14 cellular contexts compared by ENCODE assay signal in the genomic region with DNA sequence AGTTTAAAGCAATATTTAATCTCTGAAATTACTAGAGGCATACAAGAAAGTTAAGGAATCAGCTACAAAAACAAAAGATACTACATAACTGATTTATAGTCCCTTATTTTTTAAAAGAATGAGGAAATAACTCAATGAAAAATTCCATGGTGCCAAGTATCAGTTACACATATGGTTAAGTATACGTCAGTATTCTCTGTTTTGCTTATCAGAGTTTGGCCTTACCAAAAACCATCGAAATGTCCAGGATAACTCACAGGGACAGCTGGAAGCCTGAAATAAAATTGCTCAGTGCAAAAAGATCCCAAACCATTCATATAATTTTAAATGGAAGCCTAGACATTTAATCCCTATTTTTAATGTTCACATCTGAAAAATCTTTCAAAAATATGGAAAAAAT. TPM values are rescaled to one million over a fixed set of nuclear protein-coding genes. Genes with fewer than 3 reads are reported as not detected.
DNase-seq lines count a peak whose midpoint lies in the region; ATAC-seq, FAIRE-seq and TF ChIP-seq lines count a peak whose summit lies in the region.
"Had no signal": no experiment of that assay in that cellular context is flagged by ENCODE, and none has a peak within 500 bp of the region (broad histone marks: within the 10 kb centered on the region; RNA-seq: fewer than 3 reads in every experiment).

No MANE protein-coding gene starts in this region.

- H3K14ac ChIP-seq in IMR-90 (replicated peaks; ENCODE audit: low read depth, low read length) = peak overlapping the region; percentile 85

- no TSS peak for BruUV-seq in IMR-90 (replicated peaks; lab: Mats Ljungman, UMichigan)

- H3K9me3 ChIP-seq in A549 = no peaks in the 10 kb centered on the region
- H3K9me3 ChIP-seq in IMR-90 (ENCODE audit: control insufficient read depth, insufficient read depth, low read length) = no peaks in the 10 kb centered on the region
- H3K9me3 ChIP-seq in spleen = no peaks in the 10 kb centered on the region

- H4K91ac ChIP-seq in IMR-90 (ENCODE audit: insufficient read depth, low read depth, low read length) = peak overlapping the region; percentile 21; the same call in 1 of the 2 replicates

- POLR2A ChIA-PET in A549 (lab: Yijun Ruan, JAX) (interaction anchor here (1.0 to 2.4 kb wide), 4 partner anchors 9 to 18 kb away, joined by 4 to 7 read pairs (median 4); no protein-coding TSS in a partner anchor), IMR-90 (lab: Charles Lee; ENCODE audit: unreplicated experiment) (interaction anchor here (1.4 kb wide), 1 partner anchor 11 kb away, joined by 7 read pairs; no protein-coding TSS in a partner anchor)

- 0 out of 2 replicates have a peak, but pooled peaks cover 7% of the 10 kb centered on the region for H4K20me1 ChIP-seq in IMR-90 (ENCODE audit: insufficient read depth, low read length)

- peak overlapping the region in 1 of 2 experiments; percentile 64; a peak in 2 of 4 replicates for H4K8ac ChIP-seq in IMR-90 (ENCODE audit: low read depth in 2 of 2, low read length in 2 of 2)

- TF ChIP-seq RAD21 in A549 (conservative IDR thresholded peaks at IDR 0.05 in 1 of 2, IDR thresholded peaks at IDR 0.05 in 1 of 2) (no peak), IMR-90 (IDR thresholded peaks at IDR 0.05; ENCODE audit: low read length) (no peak)

- peak overlapping the region in 2 of 3 experiments; percentile 16 to 52 for H3K4me3 Mint-ChIP-seq in nephron
- H3K4me3 Mint-ChIP-seq: activated CD8-positive, alpha-beta T cell treated with anti-CD3 and anti-CD28 coated beads for 36 hours; nephron progenitor cell; stimulated activated naive CD8-positive, alpha-beta T cell treated with anti-CD3 and anti-CD28 coated beads, Interleukin-15, Interleukin-2, amounts not matched to agents 100 ng/mL and 50 ng/mL, for 24 hours had no signal

- H2AK9ac ChIP-seq in IMR-90 (replicated peaks; ENCODE audit: low read depth, low read length, poor library complexity) = no peak overlapping the region

- H3K9me1 ChIP-seq in IMR-90 (ENCODE audit: insufficient read depth, low read length) = peaks cover 3% of the 10 kb centered on the region; the same call in 1 of the 2 replicates

- H3K4me3 ChIP-seq in A549 (peak overlapping the region; percentile 15; the same call in 1 of the 3 replicates), IMR-90 (ENCODE audit: insufficient read depth, low read depth, low read length) (no peak overlapping the region), spleen (no peak overlapping the region)

- no peak for FAIRE-seq in A549 (lab: Jason Lieb, UNC)

- H2AK5ac ChIP-seq in IMR-90 (ENCODE audit: low read depth, low read length) = no peak overlapping the region

- H2AFZ ChIP-seq in IMR-90 (replicated peaks; ENCODE audit: low read length, poor library complexity) = no peak overlapping the region

- H3K4me2 ChIP-seq in A549 (peak overlapping the region; percentile 72), IMR-90 (ENCODE audit: low read depth, low read length) (peak overlapping the region; percentile 51; the same call in 1 of the 2 replicates)

- H3K36me3 ChIP-seq in IMR-90 (ENCODE audit: control insufficient read depth, insufficient read depth, low read length) (peaks cover 7% of the 10 kb centered on the region), spleen (peaks cover 0 to 14% (median 4%) of the 10 kb centered on the region in 6 donors)

- H3K36me3 Mint-ChIP-seq in nephron (ENCODE audit: low read depth) = peaks cover 12% of the 10 kb centered on the region

- peaks cover 50% of the 10 kb centered on the region for H3K4me1 Mint-ChIP-seq in nephron

- TF ChIP-seq POLR2A in A549 (IDR thresholded peaks at IDR 0.05; ENCODE audit: low read length) = no peak
- no peak for TF ChIP-seq POLR2A in IMR-90 (IDR thresholded peaks at IDR 0.05; ENCODE audit: low read depth, low read length)
- TF ChIP-seq POLR2A in spleen (IDR thresholded peaks at IDR 0.05) = no peak

- H2BK15ac ChIP-seq in IMR-90 (ENCODE audit: low read depth, low read length) = no peak overlapping the region; the same call in 2 of the 3 replicates

- dilution Hi-C loops in IMR-90 (cut with HindIII; ENCODE audit: low sequenced_read_pairs, unreplicated experiment) = no loop called here

- ATAC-seq in A549 (no peak), IMR-90 (ENCODE audit: low read depth) (no peak)
- ATAC-seq: activated CD8-positive, alpha-beta T cell treated with anti-CD3 and anti-CD28 coated beads for 36 hours had no signal

- TF ChIP-seq EP300 in A549 (IDR thresholded peaks at IDR 0.05) = no peak

- H3K4me1 ChIP-seq in A549 (peaks cover 56% of the 10 kb centered on the region), IMR-90 (ENCODE audit: control insufficient read depth, insufficient read depth, low read length) (peaks cover 4% of the 10 kb centered on the region), spleen (peaks cover 13 to 57% (median 38%) of the 10 kb centered on the region in 6 donors)

- H3K56ac ChIP-seq in IMR-90 (ENCODE audit: extremely low read depth, insufficient read depth, low read length) = peak overlapping the region; percentile 66; the same call in 1 of the 2 replicates

- no peak for TF ChIP-seq CTCF in A549 (IDR thresholded peaks at IDR 0.05)
- TF ChIP-seq CTCF in IMR-90 (conservative IDR thresholded peaks at IDR 0.05; ENCODE audit: low read depth, low read length) = no peak
- TF ChIP-seq CTCF in nephron (IDR thresholded peaks at IDR 0.05; ENCODE audit: unreplicated experiment in 3 of 3) = no peak
- TF ChIP-seq CTCF in spleen (IDR thresholded peaks at IDR 0.05 in 8 of 11, conservative IDR thresholded peaks at IDR 0.05 in 3 of 11) = no peak

- H3K4ac ChIP-seq in IMR-90 (ENCODE audit: low read depth, low read length) = peak overlapping the region; percentile 70; the same call in 1 of the 2 replicates

- peak overlapping the region; percentile 69; the same call in 1 of the 2 replicates for H2BK20ac ChIP-seq in IMR-90 (ENCODE audit: low read depth, low read length)

- peak overlapping the region; percentile 95 for H2BK5ac ChIP-seq in IMR-90 (ENCODE audit: low read depth, low read length, poor library complexity, severe bottlenecking)

- peak overlapping the region; percentile 80; the same call in 1 of the 2 replicates for H2BK120ac ChIP-seq in IMR-90 (ENCODE audit: low read depth, low read length)

- 0 out of 2 replicates have a peak overlapping the region, but pooled peaks have one; percentile 84 for H3K23ac ChIP-seq in IMR-90 (ENCODE audit: low read depth, low read length)

- no peaks in the 10 kb centered on the region for H3K9me3 Mint-ChIP-seq in nephron
- H3K9me3 Mint-ChIP-seq: activated CD8-positive, alpha-beta T cell treated with anti-CD3 and anti-CD28 coated beads for 36 hours; nephron progenitor cell; stimulated activated naive CD8-positive, alpha-beta T cell treated with anti-CD3 and anti-CD28 coated beads, Interleukin-15, Interleukin-2, amounts not matched to agents 100 ng/mL and 50 ng/mL, for 24 hours had no signal

- H3K9ac ChIP-seq in IMR-90 (ENCODE audit: low read depth, low read length) = no peak overlapping the region

- peak overlapping the region; percentile 56; the same call in 1 of the 2 replicates for H3K18ac ChIP-seq in IMR-90 (ENCODE audit: low read depth, low read length)

- H3K27me3 ChIP-seq in IMR-90 (ENCODE audit: control insufficient read depth, insufficient read depth, low read length) (no peaks in the 10 kb centered on the region), spleen (replicated peaks in 1 of 7) (no peaks in the 10 kb centered on the region)

- peaks cover 9 to 38% of the 10 kb centered on the region in 2 experiments; a peak in 3 of 4 replicates for H3K79me1 ChIP-seq in IMR-90 (ENCODE audit: low read depth in 1 of 2, low read length in 2 of 2)

- H3K27ac ChIP-seq in A549 (peak overlapping the region; percentile 49 to 59; a peak in 5 of 6 replicates), IMR-90 (ENCODE audit: insufficient read depth, low read length) (peak overlapping the region; percentile 34; the same call in 1 of the 2 replicates), spleen (no peak overlapping the region)

- intact Hi-C loops in IMR-90 (cut with micrococcal nuclease) (no loop called here), spleen (cut with DNase I; ENCODE audit: low total_unique reads) (no loop called here)

- H3K27me3 Mint-ChIP-seq in nephron (ENCODE audit: low read depth) = no peaks in the 10 kb centered on the region
- H3K27me3 Mint-ChIP-seq: activated CD8-positive, alpha-beta T cell treated with anti-CD3 and anti-CD28 coated beads for 36 hours; stimulated activated naive CD8-positive, alpha-beta T cell treated with anti-CD3 and anti-CD28 coated beads, Interleukin-15, Interleukin-2, amounts not matched to agents 100 ng/mL and 50 ng/mL, for 24 hours had no signal

- no peak overlapping the region; the same call in 1 of the 2 replicates for H4K5ac ChIP-seq in IMR-90 (ENCODE audit: low read depth, low read length)

- CTCF ChIA-PET in A549 (lab: Yijun Ruan, JAX) (interaction anchor here (0.9 to 2.8 kb wide), 3 partner anchors 11 to 38 kb away, joined by 3 to 13 read pairs (median 8); no protein-coding TSS in a partner anchor), IMR-90 (lab: Yijun Ruan, JAX) (interaction anchor here (0.6 to 3.5 kb wide), 4 partner anchors 11 to 38 kb away, joined by 3 to 11 read pairs (median 5); no protein-coding TSS in a partner anchor)

- 24% methylated on average over 2 of the region's 2 CpGs for WGBS in A549 (ENCODE audit: missing lambda C conversion rate)
- whole genome bisulfite sequencing in IMR-90 (ENCODE audit: extremely low coverage in 2 of 2, insufficient read length in 1 of 2), 2 experiments = no CpG with 5 or more reads among the region's 2 CpGs
- 72 to 92% (median 88%) methylated on average over 2 of the region's 2 CpGs for WGBS in spleen, 5 donors

- in situ Hi-C loops in IMR-90 (cut with MboI; ENCODE audit: low sequenced_read_pairs) = no loop called here

- DNase-seq in A549 (ENCODE audit: low read depth in 1 of 2, low spot score in 1 of 2) = no peak
- DNase-seq in IMR-90 = peak; percentile 66
- DNase-seq in cerebellar cortex (ENCODE audit: low spot score) = peak; percentile 14
- DNase-seq in activated CD8-positive, alpha-beta memory T cell treated with anti-CD3 and anti-CD28 coated beads for 24 hours = no peak
- DNase-seq in nucleus accumbens (lab: John Stamatoyannopoulos, UW) = no peak
- DNase-seq in iPS-NIHi11 (ENCODE audit: low spot score) = no peak
- DNase-seq in spleen = no peak
- DNase-seq: activated CD8-positive, alpha-beta T cell treated with anti-CD3 and anti-CD28 coated beads for 36 hours; islet precursor cell; nephron progenitor cell; stimulated activated CD4-positive, alpha-beta T cell treated with anti-CD3 and anti-CD28 coated beads, Interleukin-1b, Interleukin-23, amount 100 ng/mL, for 48 hours; T-helper 2 cell had no signal

- H3K27ac Mint-ChIP-seq in nephron = peak overlapping the region; percentile 83 to 97 (median 90)
- H3K27ac Mint-ChIP-seq: activated CD8-positive, alpha-beta T cell treated with anti-CD3 and anti-CD28 coated beads for 36 hours; nephron progenitor cell; stimulated activated naive CD8-positive, alpha-beta T cell treated with anti-CD3 and anti-CD28 coated beads, Interleukin-15, Interleukin-2, amounts not matched to agents 100 ng/mL and 50 ng/mL, for 24 hours had no signal

RNA-seq across cellular contexts. Expression of a gene that starts 3.6 kb away (rescaled TPM):
- polyA plus RNA-seq in A549 (2011; rRNA removed) (144 and 167 TPM in 2 replicates), A549 (2017; fragmentation: RNase III; extraction: RNeasy Plus Mini Kit Qiagen cat#74134 plus additional on column Dnase treatment) (105 to 116 TPM (median 105 TPM) in 3 replicates), IMR-90 (2012; rRNA removed) (75.1 and 106 TPM in 2 replicates), spleen (10 to 100 TPM in 2 of 3 donors, 1 to 10 TPM in 1; 9.8 to 15.6 (median 13.2) TPM)
- polyA plus RNA-seq in A549 (2012; cell fraction: cytosol; rRNA removed) = 29.1 and 30.7 TPM in 2 replicates
- 7.2 and 13.0 TPM in 2 replicates for polyA plus RNA-seq in A549 (2012; cell fraction: nucleus; rRNA removed)
- polyA minus RNA-seq in A549 (2011; rRNA and poly(A)+ RNA removed) = 33.0 and 37.8 TPM in 2 replicates
- total RNA-seq in IMR-90 (2012; rRNA removed) (151 and 187 TPM in 2 replicates), spleen (10 to 100 TPM; 17.4 to 32.8 (median 23.9) TPM)
- 12.7 and 19.1 TPM in 2 replicates for polyA plus RNA-seq in IMR-90 (2012; cell fraction: cytosol; rRNA removed)
- polyA plus RNA-seq in IMR-90 (2012; cell fraction: nucleus; rRNA removed; ENCODE audit: low replicate concordance) = 2.4 and 28.7 TPM in 2 replicates

Comparison
In these comparisons a context has a peak if more than half of its experiments do, and no peak if none do; other contexts are left out.
1. DNase-seq: peak in IMR-90 (single experiment) and cerebellar cortex (single experiment); none in A549 (0 of 2), activated CD8-positive, alpha-beta memory T cell treated with anti-CD3 and anti-CD28 coated beads for 24 hours (single experiment), nucleus accumbens (0 of 56), iPS-NIHi11 (single experiment) and spleen (single experiment).
2. H3K27ac ChIP-seq: peak in A549 (2 of 2) and IMR-90 (single experiment); none in spleen (0 of 8).